Comparison of ENCODE assay signal across 12 cellular contexts in the genomic region with DNA sequence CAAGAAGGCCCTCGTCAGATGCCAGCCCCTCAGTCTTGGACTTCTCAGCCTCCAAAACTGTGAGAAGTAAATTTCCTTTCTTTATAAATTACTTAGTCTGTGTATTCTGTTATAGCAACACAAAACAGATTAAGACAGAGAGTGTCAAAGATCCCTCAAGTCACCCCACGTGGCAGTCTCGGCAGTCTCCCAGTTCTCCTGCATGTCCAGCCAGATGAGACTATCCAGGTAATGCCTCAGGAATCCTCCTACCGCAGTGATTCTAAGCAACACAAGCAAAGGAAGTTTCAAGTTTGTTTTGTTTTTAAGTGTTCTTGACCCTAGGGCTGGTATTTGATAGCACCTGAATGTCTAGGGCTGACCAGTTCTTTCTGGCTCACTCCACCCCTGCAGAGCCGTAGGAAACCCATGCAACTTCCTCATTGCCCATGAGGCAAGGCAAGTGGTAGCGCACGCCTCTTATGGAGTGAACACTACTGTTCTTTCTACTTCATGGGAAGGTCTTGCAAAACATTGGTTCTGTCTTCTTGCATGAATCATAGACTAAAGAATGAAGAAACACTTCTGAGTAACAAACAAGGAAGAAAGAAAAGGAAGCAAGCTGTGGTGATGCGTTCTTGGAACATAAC. TPM values are rescaled to one million over a fixed set of nuclear protein-coding genes. Genes with fewer than 3 reads are reported as not detected.
DNase-seq lines count a peak whose midpoint lies in the region; ATAC-seq and TF ChIP-seq lines count a peak whose summit lies in the region.
"Had no signal": no experiment of that assay in that cellular context is flagged by ENCODE, and none has a peak within 500 bp of the region (broad histone marks: within the 10 kb centered on the region; RNA-seq: fewer than 3 reads in every experiment).

No MANE protein-coding gene starts in this region.

- H3K9me3 ChIP-seq in effector memory CD4-positive, alpha-beta T cell (ENCODE audit: control insufficient read depth, low read length), result no peaks in the 10 kb centered on the region
- H3K9me3 ChIP-seq: BE2C had no signal

- H3K4me1 ChIP-seq in effector memory CD4-positive, alpha-beta T cell (ENCODE audit: control insufficient read depth, insufficient read depth, low read length, poor library complexity, severe bottlenecking), result no peaks in the 10 kb centered on the region
- H3K4me1 ChIP-seq: BE2C had no signal

- no peaks in the 10 kb centered on the region for H3K36me3 ChIP-seq in brain microvascular endothelial cell (replicated peaks)
- no peaks in the 10 kb centered on the region for H3K36me3 ChIP-seq in effector memory CD4-positive, alpha-beta T cell (ENCODE audit: control insufficient read depth, insufficient read depth, low read length)
- H3K36me3 ChIP-seq: BE2C had no signal

- no peaks in the 10 kb centered on the region for H3K27me3 ChIP-seq in brain microvascular endothelial cell (replicated peaks)
- no peaks in the 10 kb centered on the region for H3K27me3 ChIP-seq in effector memory CD4-positive, alpha-beta T cell (replicated peaks; ENCODE audit: control insufficient read depth, insufficient read depth, low read length, poor library complexity, severe bottlenecking)

- H3K27ac ChIP-seq in brain microvascular endothelial cell, result no peak overlapping the region
- H3K27ac ChIP-seq in effector memory CD4-positive, alpha-beta T cell (ENCODE audit: insufficient read depth, low read length, poor library complexity, severe bottlenecking), result no peak overlapping the region

- intact Hi-C loops in left colon (cut with DNase I, micrococcal nuclease), result no loop called here

- ATAC-seq in left colon, result peak; percentile 100

- DNase-seq in AG09309 (ENCODE audit: low read depth) (peak; percentile 85), LoVo (ENCODE audit: low spot score) (peak; percentile 49), brain microvascular endothelial cell (peak; percentile 31), left colon (peak; percentile 36 to 51), dermis blood vessel endothelial cell (no peak), NCI-H526 (lab: John Stamatoyannopoulos, UW) (no peak)
- DNase-seq in activated effector memory CD4-positive, alpha-beta T cell treated with Interleukin-2 at 50 U/mL for 16 hours, result no peak
- DNase-seq in effector memory CD4-positive, alpha-beta T cell, result no peak
- DNase-seq: activated effector memory CD4-positive, alpha-beta T cell treated with anti-CD3 and anti-CD28 coated beads, Interleukin-2, amount 50 U/mL, for 16 hours; BE2C; NCI-H446 treated with DMSO at 0.1 percent for 48 hours had no signal

- no peak overlapping the region for H3K4me3 ChIP-seq in AG09309 (ENCODE audit: control insufficient read depth, low read depth, low read length)
- no peak overlapping the region for H3K4me3 ChIP-seq in brain microvascular endothelial cell (ENCODE audit: low read depth, low read length)
- no peak overlapping the region for H3K4me3 ChIP-seq in effector memory CD4-positive, alpha-beta T cell (ENCODE audit: insufficient read depth, low read depth, low read length, poor library complexity, severe bottlenecking)

- in situ Hi-C loops in brain microvascular endothelial cell (cut with HindIII; ENCODE audit: low pct_ligation_motif_present, low sequenced_read_pairs), result no loop called here

- TF ChIP-seq CTCF in AG09309 (IDR thresholded peaks at IDR 0.05; ENCODE audit: control insufficient read depth, insufficient read depth, low read depth, low read length, missing control alignments) (no peak), brain microvascular endothelial cell (IDR thresholded peaks at IDR 0.05; ENCODE audit: low read depth, low read length, missing control alignments) (no peak)

RNA-seq across cellular contexts. Expression of gene FOXQ1, which starts 24.8 kb away (rescaled TPM):
- total RNA-seq in left colon (under 1 TPM; 0.27 to 0.42 TPM), dermis blood vessel endothelial cell (not detected in 2 replicates)
- total RNA-seq: H1 had no signal

Comparison
In these comparisons a context has a peak if more than half of its experiments do, and no peak if none do; other contexts are left out.
1. DNase-seq: peak in AG09309 (single experiment), LoVo (single experiment), brain microvascular endothelial cell (single experiment) and left colon (2 of 2); none in dermis blood vessel endothelial cell (single experiment), activated effector memory CD4-positive, alpha-beta T cell treated with Interleukin-2 at 50 U/mL for 16 hours (single experiment), effector memory CD4-positive, alpha-beta T cell (0 of 3) and NCI-H526 (0 of 2).